Comparison of ENCODE assay signal across 26 cellular contexts in the genomic region with DNA sequence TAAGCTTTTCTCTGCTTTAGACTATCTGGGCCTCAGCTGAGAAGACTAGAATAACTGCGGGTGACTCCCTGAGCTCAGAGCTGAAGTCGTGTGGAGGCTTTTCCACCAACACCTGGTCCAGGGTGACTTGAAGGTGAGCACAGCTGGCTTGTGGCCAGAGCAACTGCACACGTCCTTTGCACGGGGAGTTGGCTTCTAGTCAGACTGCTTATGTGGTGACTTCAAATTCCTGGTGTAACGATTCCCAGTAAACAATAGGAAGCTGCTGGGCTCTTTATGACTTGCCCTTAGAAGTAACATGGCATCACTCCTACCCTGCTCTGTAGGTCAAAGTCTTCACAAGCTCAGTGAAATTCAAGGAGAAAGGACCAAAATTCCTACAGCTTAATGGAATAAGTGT.
DNase-seq lines count a peak whose midpoint lies in the region; ATAC-seq and TF ChIP-seq lines count a peak whose summit lies in the region.
"Had no signal": no experiment of that assay in that cellular context is flagged by ENCODE, and none has a peak within 500 bp of the region (broad histone marks: within the 10 kb centered on the region; RNA-seq: fewer than 3 reads in every experiment).

No MANE protein-coding gene starts in this region.

- TF ChIP-seq CTCF in RWPE2 (IDR thresholded peaks at IDR 0.05; ENCODE audit: poor library complexity, severe bottlenecking) (no peak), lower leg skin (IDR thresholded peaks at IDR 0.05) (no peak)

- no peaks in the 10 kb centered on the region for H3K27me3 ChIP-seq in RWPE2 (ENCODE audit: insufficient read depth, poor library complexity, severe bottlenecking)
- H3K27me3 ChIP-seq: gastrocnemius medialis, Peyer's patch, upper lobe of left lung had no signal

- peak; percentile 50; the same call in 2 of the 3 replicates for ATAC-seq in RWPE2 (ENCODE audit: low read depth)
- ATAC-seq: gastrocnemius medialis; HCT116; left cardiac atrium; stimulated activated memory B cell treated with anti-CD40 and anti-IgM and Interleukin-4, amounts not matched to agents 10 μg/mL and 1 μg/mL and 100 μg/mL, for 72 hours; T-cell had no signal

- peak; percentile 3 for DNase-seq in COR-L47 (lab: John Stamatoyannopoulos, UW)
- DNase-seq in M059J (ENCODE audit: low read depth) = peak; percentile 6
- DNase-seq in RWPE2 (ENCODE audit: low spot score) = no peak
- peak; percentile 6 for DNase-seq in kidney tubule cell (ENCODE audit: low spot score)
- no peak for DNase-seq in lower leg skin (ENCODE audit: low spot score in 2 of 2)
- no peak for DNase-seq in Ammon's horn (ENCODE audit: low spot score)
- no peak for DNase-seq in amygdala (lab: John Stamatoyannopoulos, UW)
- no peak for DNase-seq in AG20443 (ENCODE audit: low spot score)
- DNase-seq: activated CD4-positive, alpha-beta T cell treated with anti-CD3 and anti-CD28 coated beads for 48 hours; activated T-cell treated with anti-CD3 and anti-CD28 coated beads for 4 hours; amniotic stem cell; CD4-positive, CD25-positive, alpha-beta regulatory T cell; EL; gastrocnemius medialis; left cardiac atrium; NCI-H1417 treated with DMSO at 0.1 percent for 48 hours; NCI-H446 treated with DMSO at 0.1 percent for 48 hours; nephron progenitor cell; Peyer's patch; substantia nigra; T-cell; upper lobe of left lung had no signal

- no peak overlapping the region for H3K27ac ChIP-seq in RWPE2 (ENCODE audit: poor library complexity, severe bottlenecking)
- H3K27ac ChIP-seq: gastrocnemius medialis, HL-60, KMS-11, Peyer's patch, upper lobe of left lung had no signal

- TF ChIP-seq POLR2A in lower leg skin (IDR thresholded peaks at IDR 0.05) = no peak

- no peaks in the 10 kb centered on the region for H3K9me3 ChIP-seq in RWPE2 (ENCODE audit: severe bottlenecking)
- H3K9me3 ChIP-seq: gastrocnemius medialis, Peyer's patch, upper lobe of left lung had no signal

- no peak overlapping the region for H3K4me3 ChIP-seq in RWPE2 (ENCODE audit: severe bottlenecking)
- no peak overlapping the region for H3K4me3 ChIP-seq in lower leg skin (ENCODE audit: low read depth, poor library complexity, severe bottlenecking)
- H3K4me3 ChIP-seq: gastrocnemius medialis, Peyer's patch, upper lobe of left lung had no signal

- H3K36me3 ChIP-seq in RWPE2 (ENCODE audit: low read depth) = no peaks in the 10 kb centered on the region
- H3K36me3 ChIP-seq: gastrocnemius medialis, Peyer's patch, upper lobe of left lung had no signal

- no peaks in the 10 kb centered on the region for H3K4me1 ChIP-seq in RWPE2 (ENCODE audit: insufficient read depth, poor library complexity, severe bottlenecking)
- H3K4me1 ChIP-seq: gastrocnemius medialis, Peyer's patch, upper lobe of left lung had no signal

- WGBS in lower leg skin, 2 donors = 44 to 67% methylated on average over 5 of the region's 5 CpGs

- intact Hi-C loops in lower leg skin (cut with DNase I; ENCODE audit: low total_unique reads) = no loop called here

Comparison
In these comparisons a context has a peak if more than half of its experiments do, and no peak if none do; other contexts are left out.
1. DNase-seq: peak in COR-L47 (single experiment), M059J (single experiment) and kidney tubule cell (single experiment); none in RWPE2 (single experiment), lower leg skin (0 of 2), Ammon's horn (single experiment), amygdala (0 of 56) and AG20443 (single experiment).